In genomic region chr15:59918994-59919951, GRCh38 we compare ENCODE assay signal across 8 cellular contexts.
A peak's percentile ranks its signal among the peaks of the same experiment; 100 is the strongest.
DNase-seq lines count a peak whose midpoint lies in the region; TF ChIP-seq lines count a peak whose summit lies in the region.

No MANE protein-coding gene starts in this region.

- H3K9ac ChIP-seq in mammary epithelial cell (ENCODE audit: insufficient read depth, low read length), result no peak overlapping the region

- 67% methylated on average over 11 of the region's 11 CpGs for WGBS in mammary epithelial cell (ENCODE audit: low coverage, missing lambda C conversion rate)

- H3F3A ChIP-seq in PC-9 (ENCODE audit: insufficient read depth, low read depth), result peaks cover 8% of the 10 kb centered on the region; the same call in 1 of the 2 replicates

- intact Hi-C loops in PC-9 (cut with micrococcal nuclease; ENCODE audit: unreplicated experiment) (loop anchor here (1.0 to 10.0 kb wide), 6 partner anchors 86 to 603 kb away; partner anchors contain the start of gene FOXB1), mammary epithelial cell (cut with micrococcal nuclease) (loop anchor here (1.0 to 5.0 kb wide), 2 partner anchors 167 to 230 kb away; partner anchors contain the start of gene BNIP2), left ventricle myocardium inferior (cut with micrococcal nuclease) (no loop called here), OCI-LY7 (cut with micrococcal nuclease; ENCODE audit: unreplicated experiment) (loop anchor here (5.0 to 10.0 kb wide), 4 partner anchors 206 to 408 kb away; no protein-coding TSS in a partner anchor)

- POLR2A ChIA-PET in PC-9 (lab: Charles Lee; ENCODE audit: unreplicated experiment) (interaction anchor here (0.6 kb wide), 1 partner anchor 294 kb away, joined by 6 read pairs; no protein-coding TSS in a partner anchor), OCI-LY7 (lab: Charles Lee) (no interaction called here)

- peak overlapping the region; percentile 60 for H3K4me2 ChIP-seq in PC-9
- H3K4me2 ChIP-seq in mammary epithelial cell (ENCODE audit: insufficient read depth, low read depth, low read length), result peak overlapping the region; percentile 12
- no peak overlapping the region for H3K4me2 ChIP-seq in OCI-LY7 (ENCODE audit: low read length)

- TF ChIP-seq CTCF in GM10266 (IDR thresholded peaks at IDR 0.05; ENCODE audit: control insufficient read depth, insufficient read depth, low read depth, missing control alignments) (no peak), PC-9 (conservative IDR thresholded peaks at IDR 0.05) (no peak), mammary epithelial cell (conservative IDR thresholded peaks at IDR 0.05 in 1 of 2, IDR thresholded peaks at IDR 0.05 in 1 of 2; ENCODE audit: extremely low read depth in 1 of 2, insufficient read depth in 1 of 2, low read depth in 1 of 2, low read length in 2 of 2) (no peak), left ventricle myocardium inferior (IDR thresholded peaks at IDR 0.05; ENCODE audit: borderline replicate concordance) (no peak), OCI-LY7 (conservative IDR thresholded peaks at IDR 0.05; ENCODE audit: low read length) (no peak)

- H3K9me2 ChIP-seq in PC-9 (ENCODE audit: insufficient read depth), result no peaks in the 10 kb centered on the region
- no peaks in the 10 kb centered on the region for H3K9me2 ChIP-seq in OCI-LY7 (ENCODE audit: insufficient read depth, low read length)

- H3K4me1 ChIP-seq in PC-9 (replicated peaks; ENCODE audit: insufficient read depth) (peaks cover 19% of the 10 kb centered on the region), mammary epithelial cell (ENCODE audit: insufficient read depth, low read length) (peaks cover 9% of the 10 kb centered on the region), left ventricle myocardium inferior (no peaks in the 10 kb centered on the region), OCI-LY7 (ENCODE audit: insufficient read depth, low read length, poor library complexity, severe bottlenecking) (no peaks in the 10 kb centered on the region)

- dilution Hi-C loops in mammary epithelial cell (cut with HindIII; ENCODE audit: low sequenced_read_pairs), result no loop called here

- CTCF ChIA-PET in PC-9 (lab: Charles Lee), result interaction anchor here (1.4 kb wide), 1 partner anchor 85 kb away, joined by 3 read pairs; the partner anchor contains the start of gene FOXB1
- CTCF ChIA-PET in mammary epithelial cell (lab: Charles Lee; ENCODE audit: low non-redundant PET), result no interaction called here
- CTCF ChIA-PET in OCI-LY7 (lab: Charles Lee; ENCODE audit: unreplicated experiment), result no interaction called here

- no peak overlapping the region for H3K4me3 ChIP-seq in PC-9
- H3K4me3 ChIP-seq in mammary epithelial cell (replicated peaks in 1 of 3; ENCODE audit: insufficient read depth in 1 of 3, low read depth in 2 of 3, low read length in 3 of 3), result no peak overlapping the region
- H3K4me3 ChIP-seq in left ventricle myocardium inferior, result no peak overlapping the region
- no peak overlapping the region for H3K4me3 ChIP-seq in OCI-LY7 (ENCODE audit: low read depth, low read length, poor library complexity, severe bottlenecking)

- BruUV-seq in PC-9 (replicated peaks; lab: Mats Ljungman, UMichigan) (TSS peak; percentile 91), mammary epithelial cell (replicated peaks; lab: Mats Ljungman, UMichigan) (no TSS peak), OCI-LY7 (replicated peaks; lab: Mats Ljungman, UMichigan) (no TSS peak)

- H2AFZ ChIP-seq in PC-9 (peak overlapping the region; percentile 72), mammary epithelial cell (ENCODE audit: low read depth, low read length) (peak overlapping the region; percentile 4), OCI-LY7 (ENCODE audit: low read length) (no peak overlapping the region)

- in situ Hi-C loops in mammary epithelial cell (cut with MboI; ENCODE audit: low sequenced_read_pairs in 2 of 2), result loop anchor here in 1 of 2 donors (5.0 kb wide), 2 partner anchors 263 to 408 kb away; no protein-coding TSS in a partner anchor

- H3K27me3 ChIP-seq in PC-9 (ENCODE audit: insufficient read depth, low read depth) (no peaks in the 10 kb centered on the region), mammary epithelial cell (ENCODE audit: insufficient read depth, low read length) (peaks cover 4% of the 10 kb centered on the region), left ventricle myocardium inferior (ENCODE audit: low read depth) (peaks cover 68% of the 10 kb centered on the region)

- DNase-seq in GM10266 (ENCODE audit: extremely low spot score) (peak; percentile 53), H4 (ENCODE audit: low spot score) (peak; percentile 67), PC-9 (peak; percentile 37 to 84), mammary epithelial cell (peak; percentile 92), left ventricle myocardium inferior (no peak), OCI-LY7 (ENCODE audit: low spot score) (no peak), NCI-H2171 (lab: John Stamatoyannopoulos, UW) (no peak)
- DNase-seq in stimulated activated CD8-positive, alpha-beta memory T cell treated with anti-CD3 and anti-CD28 coated beads, Interleukin-7, amount 100 ng/mL, for 48 hours (ENCODE audit: extremely low read depth in 1 of 2, low read depth in 1 of 2), result peak; percentile 24 to 64

- H3K79me2 ChIP-seq in PC-9 (ENCODE audit: low read depth), result no peaks in the 10 kb centered on the region
- no peaks in the 10 kb centered on the region for H3K79me2 ChIP-seq in mammary epithelial cell (ENCODE audit: insufficient read depth, low read length)
- no peaks in the 10 kb centered on the region for H3K79me2 ChIP-seq in OCI-LY7 (ENCODE audit: insufficient read depth, low read depth, low read length)

- H3K9me3 ChIP-seq in PC-9 (ENCODE audit: insufficient read depth, low read depth), result no peaks in the 10 kb centered on the region
- no peaks in the 10 kb centered on the region for H3K9me3 ChIP-seq in mammary epithelial cell (replicated peaks; ENCODE audit: insufficient read depth, low read length)
- H3K9me3 ChIP-seq in left ventricle myocardium inferior (replicated peaks), result no peaks in the 10 kb centered on the region
- no peaks in the 10 kb centered on the region for H3K9me3 ChIP-seq in OCI-LY7 (ENCODE audit: low read length)

- H3K27ac ChIP-seq in PC-9, result peak overlapping the region; percentile 95
- H3K27ac ChIP-seq in mammary epithelial cell (ENCODE audit: insufficient read depth, low read depth, low read length), result peak overlapping the region; percentile 21
- H3K27ac ChIP-seq in left ventricle myocardium inferior (replicated peaks), result no peak overlapping the region
- H3K27ac ChIP-seq in OCI-LY7 (ENCODE audit: low read depth, low read length, poor library complexity, severe bottlenecking), result no peak overlapping the region

- no peaks in the 10 kb centered on the region for H4K20me1 ChIP-seq in PC-9 (ENCODE audit: insufficient read depth)
- no peaks in the 10 kb centered on the region for H4K20me1 ChIP-seq in mammary epithelial cell (ENCODE audit: insufficient read depth, low read length)
- no peaks in the 10 kb centered on the region for H4K20me1 ChIP-seq in OCI-LY7 (ENCODE audit: insufficient read depth, low read length)

- H3K36me3 ChIP-seq in PC-9 (ENCODE audit: low read depth) (no peaks in the 10 kb centered on the region), mammary epithelial cell (ENCODE audit: insufficient read depth, low read length) (no peaks in the 10 kb centered on the region), left ventricle myocardium inferior (no peaks in the 10 kb centered on the region), OCI-LY7 (ENCODE audit: insufficient read depth, low read length) (no peaks in the 10 kb centered on the region)

Comparison
In these comparisons a context has a peak if more than half of its experiments do, and no peak if none do; other contexts are left out.
1. DNase-seq: peak in GM10266 (single experiment), H4 (single experiment), PC-9 (2 of 2), mammary epithelial cell (single experiment) and stimulated activated CD8-positive, alpha-beta memory T cell treated with anti-CD3 and anti-CD28 coated beads, Interleukin-7, amount 100 ng/mL, for 48 hours (2 of 2); none in left ventricle myocardium inferior (single experiment), OCI-LY7 (single experiment) and NCI-H2171 (single experiment).
2. H3K27ac ChIP-seq: peak in PC-9 (single experiment) and mammary epithelial cell (single experiment); none in left ventricle myocardium inferior (single experiment) and OCI-LY7 (single experiment).